Comparison of ENCODE assay signal across 17 cellular contexts in the genomic region with DNA sequence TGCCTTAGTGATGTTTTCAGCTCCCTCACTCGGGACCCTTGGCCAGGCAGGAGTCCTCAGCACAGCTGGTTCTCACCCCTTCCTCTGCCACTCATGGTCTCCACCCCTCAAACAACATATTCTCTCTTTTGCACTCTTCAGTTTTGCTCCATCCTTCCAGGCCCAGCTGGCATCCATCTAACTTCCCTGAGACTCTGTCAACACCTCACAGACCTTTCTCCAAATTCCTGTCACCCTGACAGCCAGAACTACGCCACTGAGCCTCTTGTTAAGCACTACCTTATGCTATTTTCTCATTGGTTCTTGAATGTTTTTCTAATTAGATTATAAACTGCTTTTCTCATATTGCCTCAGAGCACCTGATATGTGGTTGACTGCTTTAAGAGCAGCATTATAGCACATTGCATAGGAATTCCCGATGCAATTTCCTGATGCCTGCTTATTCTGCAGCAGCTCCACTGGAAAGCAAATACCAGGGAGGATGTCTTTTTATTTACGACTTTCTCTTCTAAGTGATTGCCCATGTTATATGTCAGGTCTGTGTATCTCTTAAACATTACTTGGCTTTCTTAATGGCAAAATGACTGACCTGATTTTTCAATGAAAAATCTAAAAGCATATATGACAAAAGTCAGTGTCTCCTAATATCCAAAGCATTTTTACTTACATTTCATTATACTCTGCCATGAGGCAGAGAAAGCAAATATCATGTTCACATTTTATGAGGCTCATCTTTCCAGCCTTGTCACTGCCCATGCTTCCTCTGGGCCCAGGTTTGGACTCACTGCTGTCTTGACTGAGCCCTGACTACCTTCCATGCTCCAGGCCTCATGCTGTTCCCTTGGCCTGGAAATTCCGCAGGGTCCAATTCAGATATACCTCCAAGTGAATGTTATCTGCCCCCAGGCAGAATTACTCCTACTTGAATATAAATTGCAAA.
"Had no signal": no experiment of that assay in that cellular context is flagged by ENCODE, and none has a peak within 500 bp of the region (broad histone marks: within the 10 kb centered on the region; RNA-seq: fewer than 3 reads in every experiment).

No MANE protein-coding gene starts in this region.

- H3K9me3 ChIP-seq: ascending aorta, tibial nerve had no signal

- DNase-seq: activated CD4-positive, alpha-beta T cell treated with anti-CD3 and anti-CD28 coated beads for 4 hours; activated CD8-positive, alpha-beta memory T cell treated with anti-CD3 and anti-CD28 coated beads, Interleukin-2, amount 50 U/mL, for 4 hours; activated CD8-positive, alpha-beta T cell treated with anti-CD3 and anti-CD28 coated beads for 36 hours; activated naive CD4-positive, alpha-beta T cell; foreskin fibroblast; glutamatergic neuron; left colon; retina; T-cell had no signal

- H3K79me2 ChIP-seq: parathyroid adenoma had no signal

- H3K27ac Mint-ChIP-seq: activated CD8-positive, alpha-beta T cell treated with anti-CD3 and anti-CD28 coated beads for 36 hours; activated T-helper 1 cell treated with anti-CD3 and anti-CD28 coated beads, Interleukin-12 subunit alpha, Interleukin-12 subunit beta, Interleukin-2, Interleukin-4 antibody, amounts not matched to agents 30 ng/mL and 10 ng/mL and 1 ng/mL, durations not matched to agents 14 hours and 24 hours and 36 hours; dendritic cell treated with granulocyte-macrophage colony-stimulating factor and Interleukin-4, amounts not matched to agents 40 ng/mL and 50 ng/mL, for 4 days; stimulated activated effector memory CD8-positive, alpha-beta T cell treated with anti-CD3 and anti-CD28 coated beads, Interleukin-12 subunit alpha, Interleukin-12 subunit beta, amount 100 ng/mL, for 72 hours; T-cell had no signal

- H3K4me3 Mint-ChIP-seq: activated CD8-positive, alpha-beta T cell treated with anti-CD3 and anti-CD28 coated beads for 36 hours; activated T-helper 1 cell treated with anti-CD3 and anti-CD28 coated beads, Interleukin-12 subunit alpha, Interleukin-12 subunit beta, Interleukin-2, Interleukin-4 antibody, amounts not matched to agents 30 ng/mL and 10 ng/mL and 1 ng/mL, durations not matched to agents 14 hours and 24 hours and 36 hours; dendritic cell treated with granulocyte-macrophage colony-stimulating factor and Interleukin-4, amounts not matched to agents 40 ng/mL and 50 ng/mL, for 4 days; neural crest cell; stimulated activated effector memory CD8-positive, alpha-beta T cell treated with anti-CD3 and anti-CD28 coated beads, Interleukin-12 subunit alpha, Interleukin-12 subunit beta, amount 100 ng/mL, for 72 hours; T-cell had no signal

- H3K27me3 Mint-ChIP-seq: activated CD8-positive, alpha-beta T cell treated with anti-CD3 and anti-CD28 coated beads for 36 hours had no signal

- H3K36me3 ChIP-seq: ascending aorta, tibial nerve had no signal

- H3K36me3 Mint-ChIP-seq: T-cell had no signal

- H3K27me3 ChIP-seq: ascending aorta, tibial nerve had no signal

- H3K4me1 Mint-ChIP-seq: stimulated activated effector memory CD8-positive, alpha-beta T cell treated with anti-CD3 and anti-CD28 coated beads, Interleukin-12 subunit alpha, Interleukin-12 subunit beta, amount 100 ng/mL, for 72 hours had no signal

- H3K4me3 ChIP-seq: ascending aorta, skin epidermis, tibial nerve had no signal

- H3K27ac ChIP-seq: ascending aorta, parathyroid adenoma, skin epidermis had no signal

- ATAC-seq: activated CD8-positive, alpha-beta T cell treated with anti-CD3 and anti-CD28 coated beads for 36 hours; left colon; stimulated activated effector memory CD8-positive, alpha-beta T cell treated with anti-CD3 and anti-CD28 coated beads, Interleukin-12 subunit alpha, Interleukin-12 subunit beta, amount 100 ng/mL, for 72 hours; T-cell had no signal

- H2AFZ ChIP-seq: parathyroid adenoma had no signal

- H3K9ac ChIP-seq: parathyroid adenoma had no signal

- H3K9me3 Mint-ChIP-seq: activated CD8-positive, alpha-beta T cell treated with anti-CD3 and anti-CD28 coated beads for 36 hours; activated T-helper 1 cell treated with anti-CD3 and anti-CD28 coated beads, Interleukin-12 subunit alpha, Interleukin-12 subunit beta, Interleukin-2, Interleukin-4 antibody, amounts not matched to agents 30 ng/mL and 10 ng/mL and 1 ng/mL, durations not matched to agents 14 hours and 24 hours and 36 hours; dendritic cell treated with granulocyte-macrophage colony-stimulating factor and Interleukin-4, amounts not matched to agents 40 ng/mL and 50 ng/mL, for 4 days; neural crest cell; stimulated activated effector memory CD8-positive, alpha-beta T cell treated with anti-CD3 and anti-CD28 coated beads, Interleukin-12 subunit alpha, Interleukin-12 subunit beta, amount 100 ng/mL, for 72 hours; T-cell had no signal

- H3K4me1 ChIP-seq: parathyroid adenoma had no signal
